In genomic region chr3:150733373-150733935, GRCh38 we compare ENCODE assay signal across 2 cellular contexts.
TF ChIP-seq lines count a peak whose summit lies in the region.

No MANE protein-coding gene starts in this region.

TF ChIP-seq in K562, 482 proteins besides CTCF, POLR2A, EP300 and RAD21 (continues in another document):
- TF ChIP-seq CBFB (CRISPR knock-in tag; IDR thresholded peaks at IDR 0.05) (no peak; the same call in 1 of the 2 replicates), TFAP4 (CRISPR knock-in tag; IDR thresholded peaks at IDR 0.05; ENCODE audit: borderline replicate concordance) (peak; percentile 91), ZFP36 (IDR thresholded peaks at IDR 0.05; ENCODE audit: low read depth, low read length, partially characterized antibody) (peak; percentile 56), RREB1 (CRISPR knock-in tag; IDR thresholded peaks at IDR 0.05) (no peak), ATF7 (IDR thresholded peaks at IDR 0.05) (peak; percentile 39; the same call in 1 of the 2 replicates), TCF7L2 (IDR thresholded peaks at IDR 0.05; ENCODE audit: low read depth, low read length) (no peak), RNF2 (IDR thresholded peaks at IDR 0.05) (no peak), NBN (IDR thresholded peaks at IDR 0.05; ENCODE audit: low read depth) (peak; percentile 82), ZBTB11 (CRISPR knock-in tag; IDR thresholded peaks at IDR 0.05) (no peak), MYNN (IDR thresholded peaks at IDR 0.05) (peak; percentile 71), MYNN (CRISPR knock-in tag; IDR thresholded peaks at IDR 0.05) (no peak), ATF1 (CRISPR knock-in tag; IDR thresholded peaks at IDR 0.05) (no peak), ATF1 (tag; IDR thresholded peaks at IDR 0.05) (peak; percentile 48), NCOA4 (IDR thresholded peaks at IDR 0.05; ENCODE audit: partially characterized antibody) (no peak), SRSF3 (IDR thresholded peaks at IDR 0.05; ENCODE audit: insufficient read depth, low read length) (no peak)

TF ChIP-seq in HepG2, 621 proteins besides CTCF, POLR2A, EP300 and RAD21 (continues in another document):
- no peak for TF ChIP-seq HIC2 (CRISPR knock-in tag; IDR thresholded peaks at IDR 0.05; ENCODE audit: low read depth)
- TF ChIP-seq TFE3 (CRISPR knock-in tag; IDR thresholded peaks at IDR 0.05) = no peak
- no peak for TF ChIP-seq ZSCAN5A (CRISPR knock-in tag; IDR thresholded peaks at IDR 0.05; ENCODE audit: borderline replicate concordance)
- no peak for TF ChIP-seq SKI (IDR thresholded peaks at IDR 0.05; ENCODE audit: partially characterized antibody)
- TF ChIP-seq BRF2 (CRISPR knock-in tag; IDR thresholded peaks at IDR 0.05) = no peak
- TF ChIP-seq DRAP1 (CRISPR knock-in tag; IDR thresholded peaks at IDR 0.05) = peak; percentile 17; the same call in 1 of the 2 replicates
- no peak for TF ChIP-seq TP53 (CRISPR knock-in tag; conservative IDR thresholded peaks at IDR 0.05)
- TF ChIP-seq SPEN (CRISPR knock-in tag; IDR thresholded peaks at IDR 0.05; ENCODE audit: low read depth) = 0 out of 2 replicates have a peak, but pooled peaks have one; percentile 62
- TF ChIP-seq TFAP4 (IDR thresholded peaks at IDR 0.05; ENCODE audit: borderline replicate concordance, low read depth) = peak; percentile 57; the same call in 1 of the 2 replicates
- TF ChIP-seq ZNF414 (CRISPR knock-in tag; IDR thresholded peaks at IDR 0.05) = no peak
- no peak for TF ChIP-seq FOXO4 (CRISPR knock-in tag; conservative IDR thresholded peaks at IDR 0.05)
- TF ChIP-seq NFE2L2 (IDR thresholded peaks at IDR 0.05; ENCODE audit: low read length) = no peak
- no peak for TF ChIP-seq PRDM10 (CRISPR knock-in tag; IDR thresholded peaks at IDR 0.05; ENCODE audit: low read depth)
- peak; percentile 87 for TF ChIP-seq SOX5 (CRISPR knock-in tag; IDR thresholded peaks at IDR 0.05; ENCODE audit: borderline replicate concordance)
- no peak for TF ChIP-seq ZNF691 (CRISPR knock-in tag; IDR thresholded peaks at IDR 0.05; ENCODE audit: borderline replicate concordance, low read depth)
- no peak for TF ChIP-seq ZMYM3 (CRISPR knock-in tag; IDR thresholded peaks at IDR 0.05)
- TF ChIP-seq TBX2 (CRISPR knock-in tag; IDR thresholded peaks at IDR 0.05; ENCODE audit: borderline replicate concordance) = peak; percentile 72
- peak; percentile 56; the same call in 1 of the 2 replicates for TF ChIP-seq TFDP1 (CRISPR knock-in tag; IDR thresholded peaks at IDR 0.05; ENCODE audit: borderline replicate concordance)
- no peak for TF ChIP-seq ZBTB42 (CRISPR knock-in tag; IDR thresholded peaks at IDR 0.05)
- TF ChIP-seq ZNF609 (CRISPR knock-in tag; IDR thresholded peaks at IDR 0.05; ENCODE audit: borderline replicate concordance) = no peak
- 0 out of 2 replicates have a peak, but pooled peaks have one; percentile 10 for TF ChIP-seq KDM5B (CRISPR knock-in tag; IDR thresholded peaks at IDR 0.05; ENCODE audit: borderline replicate concordance)
